ENCODE assay signal across 11 cellular contexts in genomic region chr11:131914299-131914902, GRCh38.
DNase-seq lines count a peak whose midpoint lies in the region; ATAC-seq and TF ChIP-seq lines count a peak whose summit lies in the region.
"Had no signal": no experiment of that assay in that cellular context is flagged by ENCODE, and none has a peak within 500 bp of the region (broad histone marks: within the 10 kb centered on the region; RNA-seq: fewer than 3 reads in every experiment).

No MANE protein-coding gene starts in this region.

- H3K4me3 ChIP-seq in AG10803 (ENCODE audit: low read length) (no peak overlapping the region), GM23248 (no peak overlapping the region), brain microvascular endothelial cell (ENCODE audit: low read depth, low read length) (no peak overlapping the region), PC-9 (no peak overlapping the region)
- H3K4me3 ChIP-seq: lung had no signal

- WGBS in GM23248 (ENCODE audit: low coverage in 1 of 2, low lambda C conversion rate in 2 of 2, missing lambda C conversion rate in 2 of 2), 2 experiments, result 72 to 90% methylated on average over 4 of the region's 4 CpGs

- no peak overlapping the region for H3K4me2 ChIP-seq in GM23248 (ENCODE audit: unreplicated experiment)
- H3K4me2 ChIP-seq in PC-9, result no peak overlapping the region

- no peak for ATAC-seq in activated naive CD4-positive, alpha-beta T cell treated with anti-CD3 and anti-CD28 coated beads, Interleukin-2, amount 50 U/mL, for 72 hours
- ATAC-seq: activated T-helper 17 cell treated with anti-CD3 and anti-CD28 coated beads, Interleukin-2, amount 50 U/mL, for 72 hours had no signal

- in situ Hi-C loops in GM23248 (cut with MboI), result no loop called here
- in situ Hi-C loops in brain microvascular endothelial cell (cut with HindIII; ENCODE audit: low pct_ligation_motif_present, low sequenced_read_pairs), result loop anchor here (25.0 kb wide), 2 partner anchors 177 to 198 kb away; no protein-coding TSS in a partner anchor

- intact Hi-C loops in PC-9 (cut with micrococcal nuclease; ENCODE audit: unreplicated experiment), result no loop called here

- H3K27me3 ChIP-seq in GM23248 (replicated peaks; ENCODE audit: insufficient read depth) (no peaks in the 10 kb centered on the region), brain microvascular endothelial cell (replicated peaks) (no peaks in the 10 kb centered on the region), PC-9 (ENCODE audit: insufficient read depth, low read depth) (peaks cover 7% of the 10 kb centered on the region; the same call in 1 of the 2 replicates)

- H3K79me2 ChIP-seq in GM23248 (ENCODE audit: insufficient read depth) (peaks cover 82% of the 10 kb centered on the region), PC-9 (ENCODE audit: low read depth) (no peaks in the 10 kb centered on the region)

- no peaks in the 10 kb centered on the region for H3K9me3 Mint-ChIP-seq in activated naive CD4-positive, alpha-beta T cell treated with anti-CD3 and anti-CD28 coated beads, Interleukin-2, amount 50 U/mL, for 72 hours
- H3K9me3 Mint-ChIP-seq: activated T-helper 17 cell treated with anti-CD3 and anti-CD28 coated beads, Interleukin-2, amount 50 U/mL, for 72 hours had no signal

- H3K36me3 ChIP-seq in GM23248 (ENCODE audit: low read depth) (no peaks in the 10 kb centered on the region), brain microvascular endothelial cell (replicated peaks) (no peaks in the 10 kb centered on the region), PC-9 (ENCODE audit: low read depth) (no peaks in the 10 kb centered on the region)

- no peak overlapping the region for H3K9ac ChIP-seq in GM23248

- H3K9me2 ChIP-seq in GM23248 (ENCODE audit: insufficient read depth) (no peaks in the 10 kb centered on the region), PC-9 (ENCODE audit: insufficient read depth) (no peaks in the 10 kb centered on the region)

- no peaks in the 10 kb centered on the region for H3K9me3 ChIP-seq in GM23248 (ENCODE audit: low read depth)
- no peaks in the 10 kb centered on the region for H3K9me3 ChIP-seq in PC-9 (ENCODE audit: insufficient read depth, low read depth)

- H2AFZ ChIP-seq in GM23248 (no peak overlapping the region), PC-9 (no peak overlapping the region)

- no peak overlapping the region for H3K27ac Mint-ChIP-seq in activated naive CD4-positive, alpha-beta T cell treated with anti-CD3 and anti-CD28 coated beads, Interleukin-2, amount 50 U/mL, for 72 hours
- H3K27ac Mint-ChIP-seq: activated T-helper 17 cell treated with anti-CD3 and anti-CD28 coated beads, Interleukin-2, amount 50 U/mL, for 72 hours had no signal

- CTCF ChIA-PET in PC-9 (lab: Charles Lee), result no interaction called here

- no TSS peak for BruUV-seq in PC-9 (replicated peaks; lab: Mats Ljungman, UMichigan)

- H3K4me1 ChIP-seq in GM23248 (ENCODE audit: insufficient read depth), result peaks cover 18% of the 10 kb centered on the region
- H3K4me1 ChIP-seq in PC-9 (replicated peaks; ENCODE audit: insufficient read depth), result no peaks in the 10 kb centered on the region

- H3K36me3 Mint-ChIP-seq in activated naive CD4-positive, alpha-beta T cell treated with anti-CD3 and anti-CD28 coated beads, Interleukin-2, amount 50 U/mL, for 72 hours, result peaks cover 0 to 6% of the 10 kb centered on the region in 2 donors

- DNase-seq in AG10803 (ENCODE audit: low read depth), result peak; percentile 53
- DNase-seq in GM23248, result peak; percentile 62
- DNase-seq in brain microvascular endothelial cell, result no peak
- peak; percentile 29 for DNase-seq in kidney tubule cell (ENCODE audit: low spot score)
- DNase-seq in NCI-H2029 treated with DMSO at 0.1 percent for 48 hours (lab: John Stamatoyannopoulos, UW), result no peak
- no peak for DNase-seq in activated naive CD4-positive, alpha-beta T cell treated with anti-CD3 and anti-CD28 coated beads, Interleukin-2, amount 50 U/mL, for 72 hours (ENCODE audit: low spot score in 2 of 2)
- DNase-seq in PC-9, result no peak
- DNase-seq in NCI-H446 (lab: John Stamatoyannopoulos, UW), result no peak
- DNase-seq: DMS79 had no signal

- H3K27ac ChIP-seq in GM23248 (no peak overlapping the region), brain microvascular endothelial cell (no peak overlapping the region), PC-9 (no peak overlapping the region)

- POLR2A ChIA-PET in PC-9 (lab: Charles Lee; ENCODE audit: unreplicated experiment), result no interaction called here

- H3F3A ChIP-seq in GM23248 (ENCODE audit: insufficient read depth) (peaks cover 11% of the 10 kb centered on the region), PC-9 (ENCODE audit: insufficient read depth, low read depth) (no peaks in the 10 kb centered on the region)

- TF ChIP-seq CTCF in AG10803 (conservative IDR thresholded peaks at IDR 0.05; ENCODE audit: low read length) (peak; percentile 66), brain microvascular endothelial cell (IDR thresholded peaks at IDR 0.05; ENCODE audit: low read depth, low read length, missing control alignments) (peak; percentile 51), PC-9 (conservative IDR thresholded peaks at IDR 0.05) (no peak)

- H4K20me1 ChIP-seq in GM23248 (ENCODE audit: insufficient read depth) (no peaks in the 10 kb centered on the region), PC-9 (ENCODE audit: insufficient read depth) (no peaks in the 10 kb centered on the region)

Comparison
In these comparisons a context has a peak if more than half of its experiments do, and no peak if none do; other contexts are left out.
1. DNase-seq: peak in AG10803 (single experiment), GM23248 (single experiment) and kidney tubule cell (single experiment); none in brain microvascular endothelial cell (single experiment), NCI-H2029 treated with DMSO at 0.1 percent for 48 hours (single experiment), activated naive CD4-positive, alpha-beta T cell treated with anti-CD3 and anti-CD28 coated beads, Interleukin-2, amount 50 U/mL, for 72 hours (0 of 2), PC-9 (0 of 2) and NCI-H446 (0 of 2).